Comparison of ENCODE assay signal across 1 cellular context in the genomic region with DNA sequence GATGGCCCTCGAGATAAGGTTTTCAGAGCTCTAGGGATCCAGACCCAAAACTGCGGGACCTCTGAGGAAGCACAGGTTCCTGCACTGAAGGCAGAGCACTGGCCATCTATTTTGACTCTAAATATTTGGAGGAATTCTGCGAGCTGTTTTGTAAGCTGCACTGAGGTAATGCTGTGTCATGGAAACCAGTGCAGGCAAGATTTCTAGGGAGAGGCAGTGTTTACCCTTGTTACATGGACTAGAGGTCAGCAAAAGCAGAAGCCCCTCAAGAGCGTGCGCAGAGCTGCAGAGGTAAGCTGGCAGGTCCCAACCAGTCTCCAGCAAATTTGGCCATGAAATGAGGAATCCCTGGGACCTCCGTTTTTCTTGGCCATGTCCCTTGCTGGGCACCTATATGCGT.
TF ChIP-seq lines count a peak whose summit lies in the region.

No MANE protein-coding gene starts in this region.

TF ChIP-seq in GM23338, 12 proteins besides CTCF, POLR2A, EP300 and RAD21 (continued from another document):
- no peak for TF ChIP-seq ZNF462 (CRISPR knock-in tag; IDR thresholded peaks at IDR 0.05)
- no peak for TF ChIP-seq CREB1 (CRISPR knock-in tag; IDR thresholded peaks at IDR 0.05; ENCODE audit: low read depth)
- TF ChIP-seq, protein P1, sequence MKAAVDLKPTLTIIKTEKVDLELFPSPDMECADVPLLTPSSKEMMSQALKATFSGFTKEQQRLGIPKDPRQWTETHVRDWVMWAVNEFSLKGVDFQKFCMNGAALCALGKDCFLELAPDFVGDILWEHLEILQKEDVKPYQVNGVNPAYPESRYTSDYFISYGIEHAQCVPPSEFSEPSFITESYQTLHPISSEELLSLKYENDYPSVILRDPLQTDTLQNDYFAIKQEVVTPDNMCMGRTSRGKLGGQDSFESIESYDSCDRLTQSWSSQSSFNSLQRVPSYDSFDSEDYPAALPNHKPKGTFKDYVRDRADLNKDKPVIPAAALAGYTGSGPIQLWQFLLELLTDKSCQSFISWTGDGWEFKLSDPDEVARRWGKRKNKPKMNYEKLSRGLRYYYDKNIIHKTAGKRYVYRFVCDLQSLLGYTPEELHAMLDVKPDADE (IDR thresholded peaks at IDR 0.05): no peak
- no peak for TF ChIP-seq POLR2AphosphoS5 (IDR thresholded peaks at IDR 0.05; ENCODE audit: low read depth)
- TF ChIP-seq, protein P2, sequence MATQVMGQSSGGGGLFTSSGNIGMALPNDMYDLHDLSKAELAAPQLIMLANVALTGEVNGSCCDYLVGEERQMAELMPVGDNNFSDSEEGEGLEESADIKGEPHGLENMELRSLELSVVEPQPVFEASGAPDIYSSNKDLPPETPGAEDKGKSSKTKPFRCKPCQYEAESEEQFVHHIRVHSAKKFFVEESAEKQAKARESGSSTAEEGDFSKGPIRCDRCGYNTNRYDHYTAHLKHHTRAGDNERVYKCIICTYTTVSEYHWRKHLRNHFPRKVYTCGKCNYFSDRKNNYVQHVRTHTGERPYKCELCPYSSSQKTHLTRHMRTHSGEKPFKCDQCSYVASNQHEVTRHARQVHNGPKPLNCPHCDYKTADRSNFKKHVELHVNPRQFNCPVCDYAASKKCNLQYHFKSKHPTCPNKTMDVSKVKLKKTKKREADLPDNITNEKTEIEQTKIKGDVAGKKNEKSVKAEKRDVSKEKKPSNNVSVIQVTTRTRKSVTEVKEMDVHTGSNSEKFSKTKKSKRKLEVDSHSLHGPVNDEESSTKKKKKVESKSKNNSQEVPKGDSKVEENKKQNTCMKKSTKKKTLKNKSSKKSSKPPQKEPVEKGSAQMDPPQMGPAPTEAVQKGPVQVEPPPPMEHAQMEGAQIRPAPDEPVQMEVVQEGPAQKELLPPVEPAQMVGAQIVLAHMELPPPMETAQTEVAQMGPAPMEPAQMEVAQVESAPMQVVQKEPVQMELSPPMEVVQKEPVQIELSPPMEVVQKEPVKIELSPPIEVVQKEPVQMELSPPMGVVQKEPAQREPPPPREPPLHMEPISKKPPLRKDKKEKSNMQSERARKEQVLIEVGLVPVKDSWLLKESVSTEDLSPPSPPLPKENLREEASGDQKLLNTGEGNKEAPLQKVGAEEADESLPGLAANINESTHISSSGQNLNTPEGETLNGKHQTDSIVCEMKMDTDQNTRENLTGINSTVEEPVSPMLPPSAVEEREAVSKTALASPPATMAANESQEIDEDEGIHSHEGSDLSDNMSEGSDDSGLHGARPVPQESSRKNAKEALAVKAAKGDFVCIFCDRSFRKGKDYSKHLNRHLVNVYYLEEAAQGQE (IDR thresholded peaks at IDR 0.05; ENCODE audit: unreplicated experiment): no peak
- no peak for TF ChIP-seq ZNF114 (CRISPR knock-in tag; IDR thresholded peaks at IDR 0.05)
- no peak for TF ChIP-seq EZH2 (IDR thresholded peaks at IDR 0.05; ENCODE audit: low read depth, unreplicated experiment)
- no peak for TF ChIP-seq ZNF331 (CRISPR knock-in tag; IDR thresholded peaks at IDR 0.05; ENCODE audit: low read depth)
